ENCODE assay signal across 7 cellular contexts in the genomic region with DNA sequence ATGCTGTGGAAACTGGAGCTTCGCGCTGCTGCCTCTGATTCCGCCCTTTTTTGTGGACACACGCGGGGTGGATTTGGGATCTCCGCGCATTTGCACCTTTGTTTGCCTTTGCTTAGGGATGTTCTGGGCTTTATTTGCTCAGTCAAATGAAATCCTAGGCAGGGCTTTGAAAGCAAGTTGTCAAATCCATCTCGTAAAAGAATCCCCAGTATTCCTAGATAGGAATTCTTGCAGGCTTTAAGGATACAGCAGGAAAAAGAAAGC. TPM values are rescaled to one million over a fixed set of nuclear protein-coding genes. Genes with fewer than 3 reads are reported as not detected.
DNase-seq lines count a peak whose midpoint lies in the region; ATAC-seq and TF ChIP-seq lines count a peak whose summit lies in the region.

No MANE protein-coding gene starts in this region.

- H3K36me3 ChIP-seq in HUES64 (ENCODE audit: insufficient read depth, low read length): no peaks in the 10 kb centered on the region
- H3K36me3 ChIP-seq in stomach: peaks cover 0 to 4% (median 0%) of the 10 kb centered on the region in 4 donors

- DNase-seq in stomach: no peak
- DNase-seq in SW480 (ENCODE audit: low spot score): no peak
- no peak for DNase-seq in NCI-H1417 (lab: John Stamatoyannopoulos, UW)
- DNase-seq in HUDEP-2 (lab: John Stamatoyannopoulos, UW; ENCODE audit: unreplicated experiment in 76 of 76): no peak

- peaks cover 22% of the 10 kb centered on the region for H3K4me1 ChIP-seq in HUES64 (ENCODE audit: insufficient read depth, low read length)
- H3K4me1 ChIP-seq in stomach: peaks cover 14 to 46% (median 26%) of the 10 kb centered on the region in 4 donors

- TF ChIP-seq CTCF in stomach (IDR thresholded peaks at IDR 0.05): no peak

- H3K9ac ChIP-seq in HUES64 (ENCODE audit: low read depth, low read length): peak overlapping the region; percentile 88

- H3K27ac ChIP-seq in HUES64 (ENCODE audit: low read depth, low read length) (peak overlapping the region; percentile 98; the same call in 1 of the 2 replicates), stomach (peak overlapping the region; percentile 97 to 100 (median 99))

- no peak for ATAC-seq in activated T-helper 17 cell treated with anti-CD3 and anti-CD28 coated beads, Interleukin-2, amount 50 U/mL, for 72 hours (replicated peaks)

- H3K9me3 ChIP-seq in HUES64 (ENCODE audit: insufficient read depth, low read depth, low read length) (no peaks in the 10 kb centered on the region), iPS-18c (ENCODE audit: control insufficient read depth, insufficient read depth, low read length) (no peaks in the 10 kb centered on the region), stomach (no peaks in the 10 kb centered on the region)

- intact Hi-C loops in stomach (cut with DNase I; ENCODE audit: low total_unique reads): no loop called here

- H3K4me1 Mint-ChIP-seq in activated T-helper 17 cell treated with anti-CD3 and anti-CD28 coated beads, Interleukin-2, amount 50 U/mL, for 72 hours: peaks cover 33% of the 10 kb centered on the region

- H3K4me3 ChIP-seq in HUES64 (ENCODE audit: low read length) (peak overlapping the region; percentile 84), iPS-18c (ENCODE audit: insufficient read depth, low read depth, low read length) (peak overlapping the region; percentile 67), stomach (peak overlapping the region; percentile 60 to 75 (median 68))

- H3K36me3 Mint-ChIP-seq in activated T-helper 17 cell treated with anti-CD3 and anti-CD28 coated beads, Interleukin-2, amount 50 U/mL, for 72 hours (ENCODE audit: low read depth): no peaks in the 10 kb centered on the region

- peak overlapping the region; percentile 89 for H3K4me3 Mint-ChIP-seq in activated T-helper 17 cell treated with anti-CD3 and anti-CD28 coated beads, Interleukin-2, amount 50 U/mL, for 72 hours

- H3K27me3 Mint-ChIP-seq in activated T-helper 17 cell treated with anti-CD3 and anti-CD28 coated beads, Interleukin-2, amount 50 U/mL, for 72 hours: no peaks in the 10 kb centered on the region

- no peaks in the 10 kb centered on the region for H3K9me3 Mint-ChIP-seq in activated T-helper 17 cell treated with anti-CD3 and anti-CD28 coated beads, Interleukin-2, amount 50 U/mL, for 72 hours

- no peak for TF ChIP-seq EP300 in stomach (IDR thresholded peaks at IDR 0.05)

- peak overlapping the region; percentile 97 for H3K27ac Mint-ChIP-seq in activated T-helper 17 cell treated with anti-CD3 and anti-CD28 coated beads, Interleukin-2, amount 50 U/mL, for 72 hours

- 7% methylated on average over 8 of the region's 8 CpGs for WGBS in HUES64
- WGBS in stomach, 5 donors: 0 to 1% (median 1%) methylated on average over 8 of the region's 8 CpGs

- no peak for TF ChIP-seq POLR2A in stomach (IDR thresholded peaks at IDR 0.05)

- no peaks in the 10 kb centered on the region for H3K27me3 ChIP-seq in HUES64 (ENCODE audit: insufficient read depth, low read length)
- no peaks in the 10 kb centered on the region for H3K27me3 ChIP-seq in stomach

RNA-seq across cellular contexts. Expression of a gene that starts 0.4 kb away (rescaled TPM):
- 15.0 TPM for polyA plus RNA-seq in HUES64 (2013, experiment 1 of 2)
- 21.8 TPM for polyA plus RNA-seq in HUES64 (2013, experiment 2 of 2)
- 10 to 100 TPM; 20.9 to 21.8 TPM for total RNA-seq in activated T-helper 17 cell treated with anti-CD3 and anti-CD28 coated beads, Interleukin-2, amount 50 U/mL, for 72 hours
- total RNA-seq in stomach: 10 to 100 TPM in 4 of 5 donors, not detected in 1; 13.8 to 63.6 (median 29.4) TPM
- polyA plus RNA-seq in stomach: 10 to 100 TPM in 1 of 3 donors, 1 to 10 TPM in 2; 4.5 to 10.3 (median 6.1) TPM

RNA-seq across cellular contexts. Expression of a gene that starts 1.1 kb away (rescaled TPM):
- polyA plus RNA-seq in HUES64 (2013, experiment 1 of 2): 17.8 TPM
- 16.5 TPM for polyA plus RNA-seq in HUES64 (2013, experiment 2 of 2)
- 10 to 100 TPM in 1 of 2 donors, 1 to 10 TPM in 1; 9.8 to 23.0 TPM for total RNA-seq in activated T-helper 17 cell treated with anti-CD3 and anti-CD28 coated beads, Interleukin-2, amount 50 U/mL, for 72 hours
- 100 to 1,000 TPM in 2 of 5 donors, 10 to 100 TPM in 3; 11.0 to 201 (median 40.2) TPM for total RNA-seq in stomach
- 10 to 100 TPM; 20.7 to 38.5 (median 28.1) TPM for polyA plus RNA-seq in stomach
